Comparison of ENCODE assay signal across 1 cellular context in genomic region chr4:985123-985830, GRCh38.
TF ChIP-seq lines count a peak whose summit lies in the region.

No MANE protein-coding gene starts in this region.

TF ChIP-seq in K562, 482 proteins besides CTCF, POLR2A, EP300 and RAD21 (continued from another document):
- TF ChIP-seq, protein P1, sequence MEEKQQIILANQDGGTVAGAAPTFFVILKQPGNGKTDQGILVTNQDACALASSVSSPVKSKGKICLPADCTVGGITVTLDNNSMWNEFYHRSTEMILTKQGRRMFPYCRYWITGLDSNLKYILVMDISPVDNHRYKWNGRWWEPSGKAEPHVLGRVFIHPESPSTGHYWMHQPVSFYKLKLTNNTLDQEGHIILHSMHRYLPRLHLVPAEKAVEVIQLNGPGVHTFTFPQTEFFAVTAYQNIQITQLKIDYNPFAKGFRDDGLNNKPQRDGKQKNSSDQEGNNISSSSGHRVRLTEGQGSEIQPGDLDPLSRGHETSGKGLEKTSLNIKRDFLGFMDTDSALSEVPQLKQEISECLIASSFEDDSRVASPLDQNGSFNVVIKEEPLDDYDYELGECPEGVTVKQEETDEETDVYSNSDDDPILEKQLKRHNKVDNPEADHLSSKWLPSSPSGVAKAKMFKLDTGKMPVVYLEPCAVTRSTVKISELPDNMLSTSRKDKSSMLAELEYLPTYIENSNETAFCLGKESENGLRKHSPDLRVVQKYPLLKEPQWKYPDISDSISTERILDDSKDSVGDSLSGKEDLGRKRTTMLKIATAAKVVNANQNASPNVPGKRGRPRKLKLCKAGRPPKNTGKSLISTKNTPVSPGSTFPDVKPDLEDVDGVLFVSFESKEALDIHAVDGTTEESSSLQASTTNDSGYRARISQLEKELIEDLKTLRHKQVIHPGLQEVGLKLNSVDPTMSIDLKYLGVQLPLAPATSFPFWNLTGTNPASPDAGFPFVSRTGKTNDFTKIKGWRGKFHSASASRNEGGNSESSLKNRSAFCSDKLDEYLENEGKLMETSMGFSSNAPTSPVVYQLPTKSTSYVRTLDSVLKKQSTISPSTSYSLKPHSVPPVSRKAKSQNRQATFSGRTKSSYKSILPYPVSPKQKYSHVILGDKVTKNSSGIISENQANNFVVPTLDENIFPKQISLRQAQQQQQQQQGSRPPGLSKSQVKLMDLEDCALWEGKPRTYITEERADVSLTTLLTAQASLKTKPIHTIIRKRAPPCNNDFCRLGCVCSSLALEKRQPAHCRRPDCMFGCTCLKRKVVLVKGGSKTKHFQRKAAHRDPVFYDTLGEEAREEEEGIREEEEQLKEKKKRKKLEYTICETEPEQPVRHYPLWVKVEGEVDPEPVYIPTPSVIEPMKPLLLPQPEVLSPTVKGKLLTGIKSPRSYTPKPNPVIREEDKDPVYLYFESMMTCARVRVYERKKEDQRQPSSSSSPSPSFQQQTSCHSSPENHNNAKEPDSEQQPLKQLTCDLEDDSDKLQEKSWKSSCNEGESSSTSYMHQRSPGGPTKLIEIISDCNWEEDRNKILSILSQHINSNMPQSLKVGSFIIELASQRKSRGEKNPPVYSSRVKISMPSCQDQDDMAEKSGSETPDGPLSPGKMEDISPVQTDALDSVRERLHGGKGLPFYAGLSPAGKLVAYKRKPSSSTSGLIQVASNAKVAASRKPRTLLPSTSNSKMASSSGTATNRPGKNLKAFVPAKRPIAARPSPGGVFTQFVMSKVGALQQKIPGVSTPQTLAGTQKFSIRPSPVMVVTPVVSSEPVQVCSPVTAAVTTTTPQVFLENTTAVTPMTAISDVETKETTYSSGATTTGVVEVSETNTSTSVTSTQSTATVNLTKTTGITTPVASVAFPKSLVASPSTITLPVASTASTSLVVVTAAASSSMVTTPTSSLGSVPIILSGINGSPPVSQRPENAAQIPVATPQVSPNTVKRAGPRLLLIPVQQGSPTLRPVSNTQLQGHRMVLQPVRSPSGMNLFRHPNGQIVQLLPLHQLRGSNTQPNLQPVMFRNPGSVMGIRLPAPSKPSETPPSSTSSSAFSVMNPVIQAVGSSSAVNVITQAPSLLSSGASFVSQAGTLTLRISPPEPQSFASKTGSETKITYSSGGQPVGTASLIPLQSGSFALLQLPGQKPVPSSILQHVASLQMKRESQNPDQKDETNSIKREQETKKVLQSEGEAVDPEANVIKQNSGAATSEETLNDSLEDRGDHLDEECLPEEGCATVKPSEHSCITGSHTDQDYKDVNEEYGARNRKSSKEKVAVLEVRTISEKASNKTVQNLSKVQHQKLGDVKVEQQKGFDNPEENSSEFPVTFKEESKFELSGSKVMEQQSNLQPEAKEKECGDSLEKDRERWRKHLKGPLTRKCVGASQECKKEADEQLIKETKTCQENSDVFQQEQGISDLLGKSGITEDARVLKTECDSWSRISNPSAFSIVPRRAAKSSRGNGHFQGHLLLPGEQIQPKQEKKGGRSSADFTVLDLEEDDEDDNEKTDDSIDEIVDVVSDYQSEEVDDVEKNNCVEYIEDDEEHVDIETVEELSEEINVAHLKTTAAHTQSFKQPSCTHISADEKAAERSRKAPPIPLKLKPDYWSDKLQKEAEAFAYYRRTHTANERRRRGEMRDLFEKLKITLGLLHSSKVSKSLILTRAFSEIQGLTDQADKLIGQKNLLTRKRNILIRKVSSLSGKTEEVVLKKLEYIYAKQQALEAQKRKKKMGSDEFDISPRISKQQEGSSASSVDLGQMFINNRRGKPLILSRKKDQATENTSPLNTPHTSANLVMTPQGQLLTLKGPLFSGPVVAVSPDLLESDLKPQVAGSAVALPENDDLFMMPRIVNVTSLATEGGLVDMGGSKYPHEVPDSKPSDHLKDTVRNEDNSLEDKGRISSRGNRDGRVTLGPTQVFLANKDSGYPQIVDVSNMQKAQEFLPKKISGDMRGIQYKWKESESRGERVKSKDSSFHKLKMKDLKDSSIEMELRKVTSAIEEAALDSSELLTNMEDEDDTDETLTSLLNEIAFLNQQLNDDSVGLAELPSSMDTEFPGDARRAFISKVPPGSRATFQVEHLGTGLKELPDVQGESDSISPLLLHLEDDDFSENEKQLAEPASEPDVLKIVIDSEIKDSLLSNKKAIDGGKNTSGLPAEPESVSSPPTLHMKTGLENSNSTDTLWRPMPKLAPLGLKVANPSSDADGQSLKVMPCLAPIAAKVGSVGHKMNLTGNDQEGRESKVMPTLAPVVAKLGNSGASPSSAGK (IDR thresholded peaks at IDR 0.05): peak; percentile 80
- TF ChIP-seq UBTF (IDR thresholded peaks at IDR 0.05; ENCODE audit: borderline replicate concordance in 1 of 2, low read depth in 2 of 2, low read length in 2 of 2) (no peak), ZNF24 (IDR thresholded peaks at IDR 0.05) (no peak), MAZ (CRISPR knock-in tag; conservative IDR thresholded peaks at IDR 0.05 in 1 of 2, IDR thresholded peaks at IDR 0.05 in 1 of 2) (peak in 1 of 2 experiments; percentile 79; a peak in 2 of 4 replicates), KLF13 (tag; IDR thresholded peaks at IDR 0.05; ENCODE audit: borderline replicate concordance, low read depth) (peak; percentile 58; the same call in 1 of the 2 replicates), YY1 (IDR thresholded peaks at IDR 0.05; ENCODE audit: borderline replicate concordance in 1 of 3, control insufficient read depth in 1 of 3, extremely low read depth in 1 of 3, insufficient read depth in 3 of 3, insufficient read length in 1 of 3, insufficient replicate concordance in 2 of 3, low read depth in 1 of 3, low read length in 2 of 3) (peak; percentile 43 to 92 (median 80)), CBX5 (IDR thresholded peaks at IDR 0.05; ENCODE audit: borderline replicate concordance, low read depth) (0 out of 2 replicates have a peak, but pooled peaks have one; percentile 52), JUND (IDR thresholded peaks at IDR 0.05; ENCODE audit: borderline replicate concordance, low read depth, low read length) (0 out of 2 replicates have a peak, but pooled peaks have one; percentile 12), JUND (tag; IDR thresholded peaks at IDR 0.05; ENCODE audit: borderline replicate concordance, low read depth, low read length) (no peak), E2F6 (IDR thresholded peaks at IDR 0.05; ENCODE audit: borderline replicate concordance in 1 of 2, extremely low read depth in 1 of 2, insufficient read depth in 1 of 2, insufficient read length in 1 of 2, low read depth in 1 of 2, low read length in 1 of 2, poor library complexity in 1 of 2, severe bottlenecking in 1 of 2) (peak; percentile 56 to 67), THAP7 (CRISPR knock-in tag; IDR thresholded peaks at IDR 0.05) (peak; percentile 94), MYC (IDR thresholded peaks at IDR 0.05; ENCODE audit: low read depth, low read length) (peak; percentile 54), MYC (CRISPR knock-in tag; IDR thresholded peaks at IDR 0.05; ENCODE audit: borderline replicate concordance, low read depth) (no peak), HMGN3 (IDR thresholded peaks at IDR 0.05; ENCODE audit: borderline replicate concordance, extremely low read depth, insufficient read length, low read depth, low read length) (peak; percentile 56), CSDE1 (IDR thresholded peaks at IDR 0.05) (no peak), MTA3 (IDR thresholded peaks at IDR 0.05; ENCODE audit: borderline replicate concordance) (0 out of 2 replicates have a peak, but pooled peaks have one; percentile 64)
